Comparison of ENCODE assay signal across 1 cellular context in the genomic region with DNA sequence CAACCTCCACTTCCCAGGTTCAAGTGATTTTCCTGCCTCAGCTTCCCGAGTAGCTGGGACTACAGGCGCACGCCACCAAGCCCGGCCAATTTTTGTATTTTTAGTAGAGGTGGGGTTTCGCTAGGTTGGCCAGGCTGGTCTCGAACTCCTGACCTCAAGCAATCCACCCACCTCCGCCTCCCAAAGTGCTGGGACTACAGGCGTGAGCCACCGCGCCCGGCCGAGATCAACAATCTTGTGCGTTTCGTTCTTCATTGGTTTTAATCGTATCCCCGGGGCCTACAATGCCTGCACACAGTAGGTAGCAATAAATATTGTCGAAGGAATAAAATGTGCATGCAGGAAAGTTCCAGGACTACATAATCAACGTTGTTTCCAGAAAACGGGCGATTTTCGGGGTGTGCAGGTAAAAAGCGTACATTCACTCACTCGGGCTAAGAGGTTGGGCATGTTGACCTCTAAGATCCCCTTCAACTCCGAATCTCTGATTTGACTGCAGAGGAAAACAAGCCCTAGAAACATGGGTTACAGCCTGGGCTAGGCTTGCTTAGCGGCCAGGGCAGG.
TF ChIP-seq lines count a peak whose summit lies in the region.

No MANE protein-coding gene starts in this region.

TF ChIP-seq in liver, 16 proteins besides CTCF, POLR2A, EP300 and RAD21 (continued from another document):
- TF ChIP-seq, protein P1, sequence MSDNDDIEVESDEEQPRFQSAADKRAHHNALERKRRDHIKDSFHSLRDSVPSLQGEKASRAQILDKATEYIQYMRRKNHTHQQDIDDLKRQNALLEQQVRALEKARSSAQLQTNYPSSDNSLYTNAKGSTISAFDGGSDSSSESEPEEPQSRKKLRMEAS (IDR thresholded peaks at IDR 0.05) = no peak
- TF ChIP-seq HNF4A (conservative IDR thresholded peaks at IDR 0.05) = no peak
TF ChIP-seq in liver: peak in this region for 0.
